In genomic region chr17:56867948-56868376, GRCh38 we compare ENCODE assay signal across 11 cellular contexts. TPM values are rescaled to one million over a fixed set of nuclear protein-coding genes. Genes with fewer than 3 reads are reported as not detected.
DNase-seq lines count a peak whose midpoint lies in the region.
"Had no signal": no experiment of that assay in that cellular context is flagged by ENCODE, and none has a peak within 500 bp of the region (broad histone marks: within the 10 kb centered on the region; RNA-seq: fewer than 3 reads in every experiment).

No MANE protein-coding gene starts in this region.

- no peaks in the 10 kb centered on the region for H3K9me3 ChIP-seq in MG63
- no peaks in the 10 kb centered on the region for H3K9me3 ChIP-seq in mesodermal cell (ENCODE audit: control insufficient read depth, low read length)

- peak; percentile 11 for DNase-seq in GM03348 (ENCODE audit: low spot score)
- DNase-seq in MG63 = peak; percentile 75
- peak; percentile 90 for DNase-seq in dermis blood vessel endothelial cell
- no peak for DNase-seq in middle frontal gyrus (ENCODE audit: extremely low spot score, low spot score)
- DNase-seq in stimulated activated CD4-positive, alpha-beta T cell treated with anti-CD3 and anti-CD28 coated beads, Interleukin-2, amount 100 ng/mL, for 24 hours = no peak
- no peak for DNase-seq in GF-D8 (lab: John Stamatoyannopoulos, UW)
- no peak for DNase-seq in stimulated activated CD4-positive, alpha-beta T cell treated with anti-CD3 and anti-CD28 coated beads, Interleukin-15, amount 100 ng/mL, for 24 hours
- DNase-seq: amygdala, NCI-H2227 treated with DMSO at 0.1 percent for 48 hours had no signal

- H3K27me3 ChIP-seq in MG63 = no peaks in the 10 kb centered on the region

- H3K4me1 ChIP-seq in mesodermal cell (ENCODE audit: control insufficient read depth, insufficient read depth, low read length, poor library complexity, severe bottlenecking) = peaks cover 19% of the 10 kb centered on the region

- peak overlapping the region; percentile 97 for H3K27ac ChIP-seq in mesodermal cell (ENCODE audit: low read depth, low read length, severe bottlenecking)
- H3K27ac ChIP-seq: KMS-11 had no signal

- H3K4me3 ChIP-seq in MG63 (no peak overlapping the region), mesodermal cell (ENCODE audit: extremely low read depth, insufficient read depth, low read length, poor library complexity, severe bottlenecking) (no peak overlapping the region)

- WGBS in mesodermal cell (ENCODE audit: insufficient coverage in 2 of 2), 2 experiments = 46% methylated on average over 2 of the region's 2 CpGs; no CpG with 5 or more reads in 1 of the 2 experiments

- H3K36me3 ChIP-seq in MG63 = 0 out of 2 replicates have a peak, but pooled peaks cover 9% of the 10 kb centered on the region
- peaks cover 8% of the 10 kb centered on the region for H3K36me3 ChIP-seq in mesodermal cell (ENCODE audit: control insufficient read depth, insufficient read depth, low read length)

RNA-seq across cellular contexts. Expression of gene DGKE, which starts 34.0 kb away (rescaled TPM):
- 4.0 and 7.9 TPM in 2 replicates for total RNA-seq in MG63 (2014; rRNA removed; shearing (Covaris generic); ENCODE audit: low replicate concordance)
- 13.0 and 17.9 TPM in 2 replicates for total RNA-seq in dermis blood vessel endothelial cell
- 4.6 TPM for polyA plus RNA-seq in mesodermal cell (2013, experiment 1 of 2)
- polyA plus RNA-seq in mesodermal cell (2013, experiment 2 of 2) = 4.0 TPM

RNA-seq across cellular contexts. Expression of gene C17orf67, which starts 34.2 kb away (rescaled TPM):
- total RNA-seq in MG63 (2014; rRNA removed; shearing (Covaris generic); ENCODE audit: low replicate concordance) = 0.63 TPM in 1 of 2 replicates, not detected in the other
- 3.2 and 4.1 TPM in 2 replicates for total RNA-seq in dermis blood vessel endothelial cell
- polyA plus RNA-seq in mesodermal cell (2013, experiment 1 of 2) = 2.3 TPM
- polyA plus RNA-seq in mesodermal cell (2013, experiment 2 of 2) = 1.8 TPM

RNA-seq across cellular contexts. Expression of gene TRIM25, which starts 45.9 kb away (rescaled TPM):
- 12.3 and 13.6 TPM in 2 replicates for total RNA-seq in MG63 (2014; rRNA removed; shearing (Covaris generic); ENCODE audit: low replicate concordance)
- 33.2 and 51.0 TPM in 2 replicates for total RNA-seq in dermis blood vessel endothelial cell
- polyA plus RNA-seq in mesodermal cell (2013, experiment 1 of 2) = 11.1 TPM
- polyA plus RNA-seq in mesodermal cell (2013, experiment 2 of 2) = 16.5 TPM

Comparison
In these comparisons a context has a peak if more than half of its experiments do, and no peak if none do; other contexts are left out.
1. DNase-seq: peak in GM03348 (single experiment), MG63 (single experiment) and dermis blood vessel endothelial cell (single experiment); none in middle frontal gyrus (single experiment), stimulated activated CD4-positive, alpha-beta T cell treated with anti-CD3 and anti-CD28 coated beads, Interleukin-2, amount 100 ng/mL, for 24 hours (0 of 2), GF-D8 (single experiment) and stimulated activated CD4-positive, alpha-beta T cell treated with anti-CD3 and anti-CD28 coated beads, Interleukin-15, amount 100 ng/mL, for 24 hours (single experiment).